ENCODE assay signal across 8 cellular contexts in genomic region chr16:56608043-56608875, GRCh38. TPM values are rescaled to one million over a fixed set of nuclear protein-coding genes. Genes with fewer than 3 reads are reported as not detected.
DNase-seq lines count a peak whose midpoint lies in the region; ATAC-seq lines count a peak whose summit lies in the region.

TSS of gene MT2A (plus strand) at chr16:56608584. CDS start at chr16:56608656, 72 bp downstream.

- peak; percentile 83 for ATAC-seq in GM19043 (IDR thresholded peaks at IDR 0.05; ENCODE audit: low read depth, unreplicated experiment)
- ATAC-seq in HG03354 (IDR thresholded peaks at IDR 0.05; ENCODE audit: poor library complexity, severe bottlenecking, unreplicated experiment), result peak; percentile 90

- peak; percentile 96 to 98 for DNase-seq in AML-193 (lab: John Stamatoyannopoulos, UW)
- DNase-seq in NCI-H446 (lab: John Stamatoyannopoulos, UW), result peak; percentile 33 to 89
- DNase-seq in activated CD4-positive, alpha-beta T cell treated with anti-CD3 and anti-CD28 coated beads for 24 hours (ENCODE audit: low read depth in 2 of 2), result peak; percentile 80 to 88
- DNase-seq in cerebellum (ENCODE audit: low spot score), result peak; percentile 93
- peak; percentile 97 for DNase-seq in kidney glomerular epithelial cell (lab: John Stamatoyannopoulos, UW)
- DNase-seq in stimulated activated CD4-positive, alpha-beta T cell treated with anti-CD3 and anti-CD28 coated beads, Interleukin-1b, Interleukin-23, amount 100 ng/mL, for 1 hour (ENCODE audit: low read depth in 2 of 2), result peak; percentile 65 to 74

RNA-seq across cellular contexts. Expression of gene MT2A, which starts in this region (rescaled TPM):
- total RNA-seq in cerebellum, result 3.4 TPM

Comparison
In these comparisons a context has a peak if more than half of its experiments do, and no peak if none do; other contexts are left out.
1. Peak in every context shown above with its lines: DNase-seq and ATAC-seq.